Comparison of ENCODE assay signal across 29 cellular contexts in the genomic region with DNA sequence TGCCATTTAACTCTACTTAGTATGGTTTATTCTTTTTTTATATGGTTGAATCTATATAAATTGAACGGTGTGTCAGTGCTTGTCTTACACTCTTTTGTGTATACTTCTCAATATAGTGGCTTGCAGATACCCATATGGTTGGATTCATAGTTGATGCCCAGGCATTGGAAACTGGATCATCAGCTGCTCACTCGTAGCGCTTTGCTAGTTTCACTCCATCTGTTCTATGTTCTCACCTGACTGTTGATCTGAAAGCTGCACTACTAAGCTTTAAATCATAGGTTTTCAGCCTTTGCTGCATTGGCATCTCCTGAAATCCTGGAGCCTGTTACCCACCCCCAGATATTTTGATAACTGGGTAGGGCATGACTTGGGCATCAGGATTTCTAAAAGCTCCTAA.
"Had no signal": no experiment of that assay in that cellular context is flagged by ENCODE, and none has a peak within 500 bp of the region (broad histone marks: within the 10 kb centered on the region; RNA-seq: fewer than 3 reads in every experiment).

No MANE protein-coding gene starts in this region.

- H3K4me3 ChIP-seq: MG63, PC-9, SJCRH30, SK-N-MC had no signal

- ATAC-seq: Panc1, Right ventricle myocardium inferior, SK-N-SH treated with all-trans-retinoic acid at 6 μM for 48 hours, T-cell had no signal

- H3K9me3 ChIP-seq: MG63, SJCRH30 had no signal

- H3K4me1 ChIP-seq: SJCRH30 had no signal

- H3K27ac ChIP-seq: PC-9, RWPE1, SJCRH30, SK-N-MC had no signal

- H2AFZ ChIP-seq: PC-9 had no signal

- H3K27ac Mint-ChIP-seq: T-cell had no signal

- H3K36me3 Mint-ChIP-seq: T-cell had no signal

- H3K9me3 Mint-ChIP-seq: T-cell had no signal

- H3K4me2 ChIP-seq: PC-9 had no signal

- DNase-seq: Kasumi-1, MG63, NCI-H1048, NCI-H1092 treated with DMSO at 0.1 percent for 48 hours, NCI-H1105 treated with DMSO at 0.1 percent for 48 hours, NCI-H1436, NCI-H146, NCI-H1694, NCI-H187, NCI-H1930, NCI-H2029 treated with DMSO at 0.1 percent for 48 hours, NCI-H2081 treated with DMSO at 0.1 percent for 48 hours, NCI-H2107, NCI-H226, NCI-H446 treated with DMSO at 0.1 percent for 48 hours, NCI-H510A, NCI-H526, NCI-H69, NCI-H748 treated with DMSO at 0.1 percent for 48 hours, PC-9, SHP77, SIG-M5, SJCRH30, T-cell had no signal

- H3K36me3 ChIP-seq: MG63, SJCRH30 had no signal

- H3K27me3 ChIP-seq: MG63, SJCRH30 had no signal
